In the genomic region with DNA sequence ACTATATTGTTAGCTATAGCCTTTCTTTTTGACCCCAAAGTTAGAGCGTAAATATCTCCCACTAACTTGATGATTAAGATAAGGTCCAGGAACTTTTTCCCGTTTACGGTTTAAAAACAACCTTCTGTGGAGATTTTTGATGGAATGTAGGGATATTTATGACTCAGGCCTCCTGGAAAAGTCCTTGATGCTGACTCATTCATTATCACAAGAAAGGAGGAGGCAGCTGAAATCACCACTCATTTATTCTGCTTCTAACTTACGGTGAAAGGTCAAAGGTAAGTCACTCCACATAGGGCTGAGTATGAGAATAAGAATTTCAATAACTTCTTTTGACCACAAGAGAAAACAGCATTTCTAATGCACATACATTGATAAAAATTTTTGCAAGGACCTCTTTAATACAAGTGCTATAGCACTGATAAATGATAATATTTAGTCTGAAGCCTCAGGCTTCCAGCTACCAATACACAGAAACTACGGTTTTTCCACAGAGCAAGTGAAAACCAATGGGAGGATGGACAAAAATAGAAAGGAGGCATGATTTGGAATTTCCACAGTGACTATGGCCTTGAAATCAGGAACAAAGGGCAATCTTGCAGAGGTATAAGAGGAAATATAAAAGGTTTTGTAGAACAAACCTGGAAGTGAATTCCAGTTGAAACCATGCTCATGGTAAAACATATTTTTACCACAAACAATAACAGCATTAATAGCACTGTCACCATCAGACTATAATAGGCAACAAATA, we compare ENCODE assay signal across 1 cellular context.
TF ChIP-seq lines count a peak whose summit lies in the region.

No MANE protein-coding gene starts in this region.

TF ChIP-seq in H1, 55 proteins besides CTCF, POLR2A, EP300 and RAD21:
- TF ChIP-seq JUND (IDR thresholded peaks at IDR 0.05; ENCODE audit: low read length) = peak; percentile 82
- TF ChIP-seq TBP (IDR thresholded peaks at IDR 0.05; ENCODE audit: low read depth, low read length) = no peak
- peak; percentile 87 for TF ChIP-seq BACH1 (IDR thresholded peaks at IDR 0.05; ENCODE audit: low read length)
- TF ChIP-seq FOSL1 (IDR thresholded peaks at IDR 0.05; ENCODE audit: insufficient read depth, low read depth, low read length) = no peak
- no peak for TF ChIP-seq SP1 (IDR thresholded peaks at IDR 0.05; ENCODE audit: low read depth, low read length)
- TF ChIP-seq MAFK (IDR thresholded peaks at IDR 0.05; ENCODE audit: low read depth, low read length) = 0 out of 2 replicates have a peak, but pooled peaks have one; percentile 37
- no peak for TF ChIP-seq SP2 (IDR thresholded peaks at IDR 0.05; ENCODE audit: low read length)
- no peak for TF ChIP-seq KDM5A (IDR thresholded peaks at IDR 0.05; ENCODE audit: low read length)
- no peak for TF ChIP-seq PHF8 (conservative IDR thresholded peaks at IDR 0.05; ENCODE audit: low read depth, low read length)
- no peak for TF ChIP-seq TAF1 (IDR thresholded peaks at IDR 0.05; ENCODE audit: low read depth, low read length)
- no peak for TF ChIP-seq SIN3A (conservative IDR thresholded peaks at IDR 0.05 in 1 of 2, IDR thresholded peaks at IDR 0.05 in 1 of 2; ENCODE audit: low read depth in 1 of 2, low read length in 2 of 2)
